Comparison of ENCODE assay signal across 1 cellular context in the genomic region with DNA sequence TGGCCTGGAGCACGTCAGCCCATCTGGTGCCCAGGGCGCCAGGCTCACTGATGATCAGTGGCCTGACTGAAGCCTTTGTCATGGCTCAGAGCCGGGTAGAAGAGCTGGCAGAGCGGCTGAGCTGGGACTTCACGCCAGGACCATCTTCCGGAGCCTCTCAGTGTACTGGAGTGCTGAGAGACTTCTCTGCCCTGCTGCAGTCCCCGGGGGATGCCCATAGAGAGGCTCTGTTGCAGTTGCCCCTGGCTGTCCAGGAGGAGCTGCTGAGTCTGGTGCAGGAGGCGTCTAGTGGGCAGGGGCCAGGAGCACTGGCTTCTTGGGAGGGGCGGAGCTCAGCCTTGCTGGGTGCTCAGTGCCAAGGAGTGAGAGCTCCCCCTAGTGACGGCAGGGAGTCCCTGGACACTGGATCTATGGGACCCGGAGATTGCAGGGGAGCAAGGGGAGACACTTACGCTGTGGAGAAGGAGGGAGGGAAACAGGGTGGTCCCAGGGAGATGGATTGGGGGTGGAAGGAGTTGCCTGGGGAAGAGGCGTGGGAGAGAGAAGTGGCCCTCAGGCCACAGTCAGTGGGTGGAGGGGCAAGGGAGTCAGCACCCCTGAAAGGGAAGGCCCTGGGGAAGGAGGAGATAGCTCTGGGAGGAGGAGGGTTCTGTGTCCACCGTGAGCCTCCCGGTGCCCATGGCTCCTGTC.
TF ChIP-seq lines count a peak whose summit lies in the region.

No MANE protein-coding gene starts in this region.

TF ChIP-seq in HEK293, 187 proteins besides CTCF, POLR2A, EP300 and RAD21 (continued from another document):
- TF ChIP-seq, protein P1, sequence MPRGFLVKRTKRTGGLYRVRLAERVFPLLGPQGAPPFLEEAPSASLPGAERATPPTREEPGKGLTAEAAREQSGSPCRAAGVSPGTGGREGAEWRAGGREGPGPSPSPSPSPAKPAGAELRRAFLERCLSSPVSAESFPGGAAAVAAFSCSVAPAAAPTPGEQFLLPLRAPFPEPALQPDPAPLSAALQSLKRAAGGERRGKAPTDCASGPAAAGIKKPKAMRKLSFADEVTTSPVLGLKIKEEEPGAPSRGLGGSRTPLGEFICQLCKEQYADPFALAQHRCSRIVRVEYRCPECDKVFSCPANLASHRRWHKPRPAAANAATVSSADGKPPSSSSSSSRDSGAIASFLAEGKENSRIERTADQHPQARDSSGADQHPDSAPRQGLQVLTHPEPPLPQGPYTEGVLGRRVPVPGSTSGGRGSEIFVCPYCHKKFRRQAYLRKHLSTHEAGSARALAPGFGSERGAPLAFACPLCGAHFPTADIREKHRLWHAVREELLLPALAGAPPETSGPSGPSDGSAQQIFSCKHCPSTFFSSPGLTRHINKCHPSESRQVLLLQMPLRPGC (tag by site-specific recombination; IDR thresholded peaks at IDR 0.05), result no peak; the same call in 1 of the 2 replicates
- TF ChIP-seq ZNF19 (tag by site-specific recombination; IDR thresholded peaks at IDR 0.05; ENCODE audit: low read depth) (no peak), ZBTB17 (tag by site-specific recombination; IDR thresholded peaks at IDR 0.05) (peak; percentile 79), ZNF223 (tag by site-specific recombination; IDR thresholded peaks at IDR 0.05) (no peak), ZNF266 (tag by site-specific recombination; IDR thresholded peaks at IDR 0.05; ENCODE audit: low read depth) (no peak)
